ENCODE assay signal across 9 cellular contexts in genomic region chr1:66334311-66334710, GRCh38.
DNase-seq lines count a peak whose midpoint lies in the region; ATAC-seq and TF ChIP-seq lines count a peak whose summit lies in the region.
"Had no signal": no experiment of that assay in that cellular context is flagged by ENCODE, and none has a peak within 500 bp of the region (broad histone marks: within the 10 kb centered on the region; RNA-seq: fewer than 3 reads in every experiment).

No MANE protein-coding gene starts in this region.

- H3K9me3 Mint-ChIP-seq in activated naive CD4-positive, alpha-beta T cell treated with anti-CD3 and anti-CD28 coated beads, Interleukin-2, amount 10 ng/mL, durations not matched to agents 7 days and 5 days, result no peaks in the 10 kb centered on the region
- no peaks in the 10 kb centered on the region for H3K9me3 Mint-ChIP-seq in activated naive CD8-positive, alpha-beta T cell (ENCODE audit: low read depth)

- no peak for DNase-seq in activated naive CD4-positive, alpha-beta T cell treated with anti-CD3 and anti-CD28 coated beads, Interleukin-2, amount 10 ng/mL, durations not matched to agents 7 days and 5 days
- DNase-seq in activated naive CD4-positive, alpha-beta T cell (lab: John Stamatoyannopoulos, UW), result no peak
- DNase-seq in transverse colon (no peak), adrenal gland (no peak), NCI-H1694 (lab: John Stamatoyannopoulos, UW) (no peak)

- H3K27ac Mint-ChIP-seq in activated naive CD4-positive, alpha-beta T cell treated with anti-CD3 and anti-CD28 coated beads, Interleukin-2, amount 10 ng/mL, durations not matched to agents 7 days and 5 days, result peak overlapping the region; percentile 98
- peak overlapping the region; percentile 98 for H3K27ac Mint-ChIP-seq in activated naive CD8-positive, alpha-beta T cell

- TF ChIP-seq CTCF in transverse colon (IDR thresholded peaks at IDR 0.05) (no peak), adrenal gland (IDR thresholded peaks at IDR 0.05) (no peak)

- TF ChIP-seq EP300 in transverse colon (IDR thresholded peaks at IDR 0.05; ENCODE audit: low read depth), result no peak

- H3K36me3 Mint-ChIP-seq in activated naive CD4-positive, alpha-beta T cell treated with anti-CD3 and anti-CD28 coated beads, Interleukin-2, amount 10 ng/mL, durations not matched to agents 7 days and 5 days, result peaks cover 48% of the 10 kb centered on the region
- H3K36me3 Mint-ChIP-seq in activated naive CD8-positive, alpha-beta T cell, result peaks cover 5% of the 10 kb centered on the region

- intact Hi-C loops in transverse colon (cut with DNase I; ENCODE audit: low total_unique reads), result loop anchor here (5.0 kb wide), 1 partner anchor 62 kb away; no protein-coding TSS in a partner anchor
- intact Hi-C loops in adrenal gland (cut with DNase I), result loop anchor here in 1 of 2 donors (10.0 kb wide), 1 partner anchor 60 kb away; no protein-coding TSS in a partner anchor

- WGBS in mesodermal cell (ENCODE audit: insufficient coverage in 2 of 2), 2 experiments, result 80% methylated on average over 1 of the region's 2 CpGs; no CpG with 5 or more reads in 1 of the 2 experiments
- 67 to 71% methylated on average over 2 of the region's 2 CpGs for WGBS in transverse colon (ENCODE audit: low coverage in 1 of 2), 2 donors
- 64 to 77% (median 72%) methylated on average over 2 of the region's 2 CpGs for WGBS in adrenal gland, 4 donors

- in situ Hi-C loops in transverse colon (cut with MboI; ENCODE audit: low pct_ligation_motif_present in 1 of 4, low pct_unique_long_range_greater_than_20kb in 1 of 4, low sequenced_read_pairs in 3 of 4), result loop anchor here in 1 of 4 donors (25.0 kb wide), 1 partner anchor 1272 kb away; no protein-coding TSS in a partner anchor

- H3K4me3 ChIP-seq in mesodermal cell (ENCODE audit: extremely low read depth, insufficient read depth, low read length, poor library complexity, severe bottlenecking) (peak overlapping the region; percentile 58), transverse colon (peak overlapping the region in 3 of 4 donors; percentile 28 to 60 (median 36)), adrenal gland (peak overlapping the region in 1 of 4 donors; percentile 56)

- peak; percentile 4 for TF ChIP-seq POLR2A in transverse colon (IDR thresholded peaks at IDR 0.05)
- no peak for TF ChIP-seq POLR2A in adrenal gland (IDR thresholded peaks at IDR 0.05)

- H3K4me3 Mint-ChIP-seq in activated naive CD4-positive, alpha-beta T cell treated with anti-CD3 and anti-CD28 coated beads, Interleukin-2, amount 10 ng/mL, durations not matched to agents 7 days and 5 days, result peak overlapping the region; percentile 98
- H3K4me3 Mint-ChIP-seq in activated naive CD8-positive, alpha-beta T cell, result peak overlapping the region; percentile 92

- peaks cover 20% of the 10 kb centered on the region for H3K36me3 ChIP-seq in mesodermal cell (ENCODE audit: control insufficient read depth, insufficient read depth, low read length)
- no peaks in the 10 kb centered on the region for H3K36me3 ChIP-seq in transverse colon
- no peaks in the 10 kb centered on the region for H3K36me3 ChIP-seq in adrenal gland (replicated peaks in 1 of 2)

- ATAC-seq in GM21528 (IDR thresholded peaks at IDR 0.05; ENCODE audit: low FRiP score, unreplicated experiment), result no peak
- ATAC-seq: Panc1 had no signal

- H3K27me3 ChIP-seq in transverse colon, result no peaks in the 10 kb centered on the region
- no peaks in the 10 kb centered on the region for H3K27me3 ChIP-seq in adrenal gland

- peaks cover 48% of the 10 kb centered on the region for H3K4me1 Mint-ChIP-seq in activated naive CD4-positive, alpha-beta T cell treated with anti-CD3 and anti-CD28 coated beads, Interleukin-2, amount 10 ng/mL, durations not matched to agents 7 days and 5 days
- H3K4me1 Mint-ChIP-seq in activated naive CD8-positive, alpha-beta T cell (ENCODE audit: low read depth), result peaks cover 73% of the 10 kb centered on the region

- H3K27ac ChIP-seq in mesodermal cell (ENCODE audit: low read depth, low read length, severe bottlenecking) (peak overlapping the region; percentile 8), transverse colon (peak overlapping the region; percentile 81 to 87 (median 83)), adrenal gland (peak overlapping the region in 2 of 5 donors; percentile 63 to 87)

- H3K4me1 ChIP-seq in mesodermal cell (ENCODE audit: control insufficient read depth, insufficient read depth, low read length, poor library complexity, severe bottlenecking) (peaks cover 23% of the 10 kb centered on the region), transverse colon (peaks cover 0 to 50% (median 18%) of the 10 kb centered on the region in 4 donors), adrenal gland (replicated peaks in 1 of 2) (peaks cover 0 to 12% of the 10 kb centered on the region in 2 donors)

- H3K9me3 ChIP-seq in mesodermal cell (ENCODE audit: control insufficient read depth, low read length) (no peaks in the 10 kb centered on the region), transverse colon (no peaks in the 10 kb centered on the region), adrenal gland (replicated peaks in 1 of 3) (no peaks in the 10 kb centered on the region)

- CTCF ChIA-PET in activated naive CD4-positive, alpha-beta T cell treated with anti-CD3 and anti-CD28 coated beads, Interleukin-2, amount 10 ng/mL, durations not matched to agents 7 days and 5 days (lab: Charles Lee), result interaction anchor here (1.0 to 2.7 kb wide), 5 partner anchors 9 to 74 kb away, joined by 3 to 13 read pairs (median 4); no protein-coding TSS in a partner anchor

- H3K27me3 Mint-ChIP-seq in activated naive CD4-positive, alpha-beta T cell treated with anti-CD3 and anti-CD28 coated beads, Interleukin-2, amount 10 ng/mL, durations not matched to agents 7 days and 5 days, result no peaks in the 10 kb centered on the region
- no peaks in the 10 kb centered on the region for H3K27me3 Mint-ChIP-seq in activated naive CD8-positive, alpha-beta T cell
